ENCODE assay signal across 15 cellular contexts in genomic region chr18:23067236-23067635, GRCh38.
A peak's percentile ranks its signal among the peaks of the same experiment; 100 is the strongest.
DNase-seq lines count a peak whose midpoint lies in the region; ATAC-seq and TF ChIP-seq lines count a peak whose summit lies in the region.
"Had no signal": no experiment of that assay in that cellular context is flagged by ENCODE, and none has a peak within 500 bp of the region (broad histone marks: within the 10 kb centered on the region; RNA-seq: fewer than 3 reads in every experiment).

No MANE protein-coding gene starts in this region.

- H3K9me3 Mint-ChIP-seq in activated T-helper 17 cell treated with anti-CD3 and anti-CD28 coated beads, Interleukin-2, amount 50 U/mL, for 72 hours = peaks cover 21% of the 10 kb centered on the region

- TF ChIP-seq CTCF in mucosa of descending colon (IDR thresholded peaks at IDR 0.05) = no peak

- no peaks in the 10 kb centered on the region for H3K4me1 ChIP-seq in mucosa of descending colon (ENCODE audit: low read depth)
- H3K4me1 ChIP-seq: Caco-2 had no signal

- intact Hi-C loops in mucosa of descending colon (cut with DNase I, micrococcal nuclease) = no loop called here

- no peaks in the 10 kb centered on the region for H3K36me3 ChIP-seq in mucosa of descending colon (ENCODE audit: low read depth)
- H3K36me3 ChIP-seq: esophagus muscularis mucosa had no signal

- ATAC-seq in activated T-helper 17 cell treated with anti-CD3 and anti-CD28 coated beads, Interleukin-2, amount 50 U/mL, for 72 hours (replicated peaks) = peak; percentile 23
- ATAC-seq in mucosa of descending colon (peak; percentile 19), GM19467 (IDR thresholded peaks at IDR 0.05; ENCODE audit: unreplicated experiment) (no peak)

- H3K4me3 Mint-ChIP-seq in activated T-helper 17 cell treated with anti-CD3 and anti-CD28 coated beads, Interleukin-2, amount 50 U/mL, for 72 hours = peak overlapping the region; percentile 6
- H3K4me3 Mint-ChIP-seq: memory B cell had no signal

- H3K36me3 Mint-ChIP-seq in activated T-helper 17 cell treated with anti-CD3 and anti-CD28 coated beads, Interleukin-2, amount 50 U/mL, for 72 hours (ENCODE audit: low read depth) = no peaks in the 10 kb centered on the region

- peak; percentile 15 for DNase-seq in ELR (ENCODE audit: low read depth)
- peak; percentile 44 for DNase-seq in Jurkat, Clone E6-1 (ENCODE audit: low read depth, low spot score)
- DNase-seq in mucosa of descending colon = no peak
- DNase-seq in NOMO-1 treated with DMSO at 0.1 percent for 48 hours (lab: John Stamatoyannopoulos, UW; ENCODE audit: unreplicated experiment) = no peak
- no peak for DNase-seq in SKM-1 treated with dmso at 0.1 percent for 144 hours (lab: John Stamatoyannopoulos, UW; ENCODE audit: unreplicated experiment)
- DNase-seq: activated CD4-positive, CD25-positive, alpha-beta regulatory T cell; Caco-2; NCI-H2029 treated with DMSO at 0.1 percent for 48 hours; substantia nigra had no signal

- H3K27me3 Mint-ChIP-seq in activated T-helper 17 cell treated with anti-CD3 and anti-CD28 coated beads, Interleukin-2, amount 50 U/mL, for 72 hours = no peaks in the 10 kb centered on the region
- H3K27me3 Mint-ChIP-seq: IgD-negative memory B cell, memory B cell had no signal

- no peak overlapping the region for H3K27ac Mint-ChIP-seq in activated T-helper 17 cell treated with anti-CD3 and anti-CD28 coated beads, Interleukin-2, amount 50 U/mL, for 72 hours
- H3K27ac Mint-ChIP-seq: IgD-negative memory B cell, memory B cell had no signal

- no peak overlapping the region for H3K4me3 ChIP-seq in Jurkat, Clone E6-1 (ENCODE audit: low read length)
- H3K4me3 ChIP-seq in mucosa of descending colon = no peak overlapping the region
- H3K4me3 ChIP-seq: esophagus muscularis mucosa, smooth muscle cell had no signal

- H3K9me3 ChIP-seq in mucosa of descending colon = no peaks in the 10 kb centered on the region
- H3K9me3 ChIP-seq: esophagus muscularis mucosa had no signal

- peaks cover 33% of the 10 kb centered on the region for H3K4me1 Mint-ChIP-seq in activated T-helper 17 cell treated with anti-CD3 and anti-CD28 coated beads, Interleukin-2, amount 50 U/mL, for 72 hours

Comparison
In these comparisons a context has a peak if more than half of its experiments do, and no peak if none do; other contexts are left out.
1. DNase-seq: peak in ELR (single experiment) and Jurkat, Clone E6-1 (single experiment); none in mucosa of descending colon (0 of 3), NOMO-1 treated with DMSO at 0.1 percent for 48 hours (single experiment) and SKM-1 treated with dmso at 0.1 percent for 144 hours (single experiment).